In genomic region chr15:52672661-52673060, GRCh38 we compare ENCODE assay signal across 23 cellular contexts.
"Had no signal": no experiment of that assay in that cellular context is flagged by ENCODE, and none has a peak within 500 bp of the region (broad histone marks: within the 10 kb centered on the region; RNA-seq: fewer than 3 reads in every experiment).

No MANE protein-coding gene starts in this region.

- H3K4me3 ChIP-seq: adrenal gland, colonic mucosa, esophagus muscularis mucosa, left lung, lung, spleen, tibial artery had no signal

- DNase-seq: activated CD4-positive, alpha-beta T cell treated with anti-CD3 and anti-CD28 coated beads, Interleukin-2, amount 10 ng/mL, durations not matched to agents 24 days and 14 days; activated CD8-positive, alpha-beta T cell treated with anti-CD3 and anti-CD28 coated beads, Interleukin-2, amount 10 ng/mL, durations not matched to agents 7 days and 5 days; activated naive CD4-positive, alpha-beta T cell; adrenal gland; colonic mucosa; hippocampal formation; kidney glomerular epithelial cell; left lung; naive thymus-derived CD8-positive, alpha-beta T cell; spleen; stimulated activated CD4-positive, alpha-beta T cell treated with anti-CD3 and anti-CD28 coated beads, Interleukin-4, amount 100 ng/mL, for 1 hour; T-cell; tibial artery had no signal

- H3K27ac ChIP-seq: adrenal gland, breast epithelium, colonic mucosa, esophagus muscularis mucosa, left lung, spleen, tibial artery had no signal

- H3K27me3 Mint-ChIP-seq: activated CD4-positive, alpha-beta T cell treated with anti-CD3 and anti-CD28 coated beads, Interleukin-2, amount 10 ng/mL, durations not matched to agents 24 days and 14 days; activated naive CD8-positive, alpha-beta T cell; central memory CD8-positive, alpha-beta T cell; naive thymus-derived CD8-positive, alpha-beta T cell; progenitor cell of endocrine pancreas; stimulated activated naive CD8-positive, alpha-beta T cell treated with anti-CD3 and anti-CD28 coated beads, Interleukin-15, Interleukin-2, amounts not matched to agents 100 ng/mL and 50 ng/mL, for 24 hours; T-cell had no signal

- H3K9me3 ChIP-seq: adrenal gland, breast epithelium, colonic mucosa, esophagus muscularis mucosa, left lung, spleen, tibial artery had no signal

- H3K27me3 ChIP-seq: adrenal gland, breast epithelium, colonic mucosa, esophagus muscularis mucosa, left lung, spleen, tibial artery had no signal

- H3K4me3 Mint-ChIP-seq: activated CD4-positive, alpha-beta T cell treated with anti-CD3 and anti-CD28 coated beads, Interleukin-2, amount 10 ng/mL, durations not matched to agents 24 days and 14 days; activated CD8-positive, alpha-beta T cell treated with anti-CD3 and anti-CD28 coated beads, Interleukin-2, amount 10 ng/mL, durations not matched to agents 7 days and 5 days; activated naive CD8-positive, alpha-beta T cell; central memory CD8-positive, alpha-beta T cell; mesothelial cell of epicardium; naive thymus-derived CD8-positive, alpha-beta T cell; stimulated activated naive CD8-positive, alpha-beta T cell treated with anti-CD3 and anti-CD28 coated beads, Interleukin-15, Interleukin-2, amounts not matched to agents 100 ng/mL and 50 ng/mL, for 24 hours; T-cell had no signal

- ATAC-seq: activated CD8-positive, alpha-beta T cell treated with anti-CD3 and anti-CD28 coated beads, Interleukin-2, amount 10 ng/mL, durations not matched to agents 7 days and 5 days; left lung; naive thymus-derived CD8-positive, alpha-beta T cell; T-cell had no signal

- H3K9me3 Mint-ChIP-seq: activated CD4-positive, alpha-beta T cell treated with anti-CD3 and anti-CD28 coated beads, Interleukin-2, amount 10 ng/mL, durations not matched to agents 24 days and 14 days; activated T-helper 2 cell treated with anti-CD3 and anti-CD28 coated beads, Interferon-gamma antibody, Interleukin-2, Interleukin-4, amounts not matched to agents 10 μg/mL and 5 μg/mL and 100 μg/mL, durations not matched to agents 14 hours and 24 hours and 36 hours; central memory CD8-positive, alpha-beta T cell; mesothelial cell of epicardium; naive thymus-derived CD8-positive, alpha-beta T cell; stimulated activated naive CD8-positive, alpha-beta T cell treated with anti-CD3 and anti-CD28 coated beads, Interleukin-15, Interleukin-2, amounts not matched to agents 100 ng/mL and 50 ng/mL, for 24 hours; T-cell had no signal

- H3K36me3 ChIP-seq: colonic mucosa, WERI-Rb-1 had no signal

- H3K27ac Mint-ChIP-seq: activated CD4-positive, alpha-beta T cell treated with anti-CD3 and anti-CD28 coated beads, Interleukin-2, amount 10 ng/mL, durations not matched to agents 24 days and 14 days; activated CD8-positive, alpha-beta T cell treated with anti-CD3 and anti-CD28 coated beads, Interleukin-2, amount 10 ng/mL, durations not matched to agents 7 days and 5 days; activated T-helper 2 cell treated with anti-CD3 and anti-CD28 coated beads, Interferon-gamma antibody, Interleukin-2, Interleukin-4, amounts not matched to agents 10 μg/mL and 5 μg/mL and 100 μg/mL, durations not matched to agents 14 hours and 24 hours and 36 hours; mesothelial cell of epicardium; progenitor cell of endocrine pancreas; stimulated activated naive CD8-positive, alpha-beta T cell treated with anti-CD3 and anti-CD28 coated beads, Interleukin-15, Interleukin-2, amounts not matched to agents 100 ng/mL and 50 ng/mL, for 24 hours; T-cell had no signal
